ENCODE assay signal across 1 cellular context in the genomic region with DNA sequence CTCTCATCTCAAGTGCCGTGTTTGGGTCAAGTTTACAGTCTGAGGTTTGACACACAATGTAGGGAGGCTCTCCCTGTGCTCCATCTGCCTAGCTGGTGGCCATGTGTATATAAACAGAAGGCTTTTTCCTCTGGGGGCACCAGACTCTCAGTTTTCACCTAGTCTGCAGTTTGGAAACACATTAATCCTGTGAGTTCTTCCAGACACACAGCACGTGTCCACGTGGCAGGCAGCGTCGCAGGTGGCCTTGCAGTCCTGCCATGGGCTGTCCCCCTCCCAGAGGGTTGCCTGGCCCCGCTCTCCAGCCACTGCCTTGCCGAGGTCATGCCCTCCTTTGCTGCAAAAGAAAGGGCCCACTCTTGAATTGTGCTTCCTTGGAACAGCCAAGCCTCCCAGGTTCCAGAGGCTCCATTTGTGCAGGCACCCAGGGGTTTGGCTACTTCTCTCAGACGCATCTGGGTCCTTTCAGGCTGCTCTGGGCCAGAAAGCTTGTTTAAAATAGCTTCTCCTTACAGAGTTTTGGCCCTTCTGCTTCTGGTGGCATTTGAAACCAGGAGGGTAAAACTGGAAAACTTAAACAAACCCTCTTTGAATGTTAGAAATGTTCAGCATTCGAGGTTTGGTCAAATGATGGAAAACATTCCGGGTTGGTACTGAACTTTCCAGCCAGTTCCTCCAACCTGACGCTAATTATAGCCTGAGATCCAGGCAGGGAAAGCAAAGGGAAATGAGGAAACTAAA.
TF ChIP-seq lines count a peak whose summit lies in the region.

No MANE protein-coding gene starts in this region.

TF ChIP-seq in HepG2, 621 proteins besides CTCF, POLR2A, EP300 and RAD21 (continued from another document):
- TF ChIP-seq, protein P1, sequence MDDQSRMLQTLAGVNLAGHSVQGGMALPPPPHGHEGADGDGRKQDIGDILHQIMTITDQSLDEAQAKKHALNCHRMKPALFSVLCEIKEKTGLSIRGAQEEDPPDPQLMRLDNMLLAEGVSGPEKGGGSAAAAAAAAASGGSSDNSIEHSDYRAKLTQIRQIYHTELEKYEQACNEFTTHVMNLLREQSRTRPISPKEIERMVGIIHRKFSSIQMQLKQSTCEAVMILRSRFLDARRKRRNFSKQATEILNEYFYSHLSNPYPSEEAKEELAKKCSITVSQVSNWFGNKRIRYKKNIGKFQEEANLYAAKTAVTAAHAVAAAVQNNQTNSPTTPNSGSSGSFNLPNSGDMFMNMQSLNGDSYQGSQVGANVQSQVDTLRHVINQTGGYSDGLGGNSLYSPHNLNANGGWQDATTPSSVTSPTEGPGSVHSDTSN (CRISPR knock-in tag; IDR thresholded peaks at IDR 0.05; ENCODE audit: borderline replicate concordance), result no peak
- TF ChIP-seq KDM5B (CRISPR knock-in tag; IDR thresholded peaks at IDR 0.05; ENCODE audit: borderline replicate concordance) (peak; percentile 32; the same call in 1 of the 2 replicates), ZNF607 (CRISPR knock-in tag; IDR thresholded peaks at IDR 0.05; ENCODE audit: borderline replicate concordance) (0 out of 2 replicates have a peak, but pooled peaks have one; percentile 58), MZF1 (CRISPR knock-in tag; IDR thresholded peaks at IDR 0.05; ENCODE audit: borderline replicate concordance) (no peak), KLF6 (CRISPR knock-in tag; IDR thresholded peaks at IDR 0.05) (peak; percentile 67; the same call in 1 of the 2 replicates), ETV5 (CRISPR knock-in tag; IDR thresholded peaks at IDR 0.05; ENCODE audit: borderline replicate concordance) (no peak), HNF4A (CRISPR knock-in tag; IDR thresholded peaks at IDR 0.05) (0 out of 2 replicates have a peak, but pooled peaks have one; percentile 10), ZNF296 (CRISPR knock-in tag; conservative IDR thresholded peaks at IDR 0.05) (no peak), GFI1 (CRISPR knock-in tag; IDR thresholded peaks at IDR 0.05; ENCODE audit: borderline replicate concordance) (no peak), RFX3 (CRISPR knock-in tag; IDR thresholded peaks at IDR 0.05) (no peak), XRCC5 (optimal IDR thresholded peaks at IDR 0.05; ENCODE audit: low read length) (no peak), SAP130 (CRISPR knock-in tag; IDR thresholded peaks at IDR 0.05; ENCODE audit: low read depth) (0 out of 2 replicates have a peak, but pooled peaks have one; percentile 33), FOXK2 (IDR thresholded peaks at IDR 0.05) (no peak), ZNF703 (CRISPR knock-in tag; IDR thresholded peaks at IDR 0.05; ENCODE audit: borderline replicate concordance) (0 out of 2 replicates have a peak, but pooled peaks have one; percentile 54), RARA (CRISPR knock-in tag; IDR thresholded peaks at IDR 0.05) (peak; percentile 57)
- TF ChIP-seq, protein P2, sequence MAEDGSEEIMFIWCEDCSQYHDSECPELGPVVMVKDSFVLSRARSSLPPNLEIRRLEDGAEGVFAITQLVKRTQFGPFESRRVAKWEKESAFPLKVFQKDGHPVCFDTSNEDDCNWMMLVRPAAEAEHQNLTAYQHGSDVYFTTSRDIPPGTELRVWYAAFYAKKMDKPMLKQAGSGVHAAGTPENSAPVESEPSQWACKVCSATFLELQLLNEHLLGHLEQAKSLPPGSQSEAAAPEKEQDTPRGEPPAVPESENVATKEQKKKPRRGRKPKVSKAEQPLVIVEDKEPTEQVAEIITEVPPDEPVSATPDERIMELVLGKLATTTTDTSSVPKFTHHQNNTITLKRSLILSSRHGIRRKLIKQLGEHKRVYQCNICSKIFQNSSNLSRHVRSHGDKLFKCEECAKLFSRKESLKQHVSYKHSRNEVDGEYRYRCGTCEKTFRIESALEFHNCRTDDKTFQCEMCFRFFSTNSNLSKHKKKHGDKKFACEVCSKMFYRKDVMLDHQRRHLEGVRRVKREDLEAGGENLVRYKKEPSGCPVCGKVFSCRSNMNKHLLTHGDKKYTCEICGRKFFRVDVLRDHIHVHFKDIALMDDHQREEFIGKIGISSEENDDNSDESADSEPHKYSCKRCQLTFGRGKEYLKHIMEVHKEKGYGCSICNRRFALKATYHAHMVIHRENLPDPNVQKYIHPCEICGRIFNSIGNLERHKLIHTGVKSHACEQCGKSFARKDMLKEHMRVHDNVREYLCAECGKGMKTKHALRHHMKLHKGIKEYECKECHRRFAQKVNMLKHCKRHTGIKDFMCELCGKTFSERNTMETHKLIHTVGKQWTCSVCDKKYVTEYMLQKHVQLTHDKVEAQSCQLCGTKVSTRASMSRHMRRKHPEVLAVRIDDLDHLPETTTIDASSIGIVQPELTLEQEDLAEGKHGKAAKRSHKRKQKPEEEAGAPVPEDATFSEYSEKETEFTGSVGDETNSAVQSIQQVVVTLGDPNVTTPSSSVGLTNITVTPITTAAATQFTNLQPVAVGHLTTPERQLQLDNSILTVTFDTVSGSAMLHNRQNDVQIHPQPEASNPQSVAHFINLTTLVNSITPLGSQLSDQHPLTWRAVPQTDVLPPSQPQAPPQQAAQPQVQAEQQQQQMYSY (CRISPR knock-in tag; IDR thresholded peaks at IDR 0.05), result no peak
- TF ChIP-seq, protein P3, sequence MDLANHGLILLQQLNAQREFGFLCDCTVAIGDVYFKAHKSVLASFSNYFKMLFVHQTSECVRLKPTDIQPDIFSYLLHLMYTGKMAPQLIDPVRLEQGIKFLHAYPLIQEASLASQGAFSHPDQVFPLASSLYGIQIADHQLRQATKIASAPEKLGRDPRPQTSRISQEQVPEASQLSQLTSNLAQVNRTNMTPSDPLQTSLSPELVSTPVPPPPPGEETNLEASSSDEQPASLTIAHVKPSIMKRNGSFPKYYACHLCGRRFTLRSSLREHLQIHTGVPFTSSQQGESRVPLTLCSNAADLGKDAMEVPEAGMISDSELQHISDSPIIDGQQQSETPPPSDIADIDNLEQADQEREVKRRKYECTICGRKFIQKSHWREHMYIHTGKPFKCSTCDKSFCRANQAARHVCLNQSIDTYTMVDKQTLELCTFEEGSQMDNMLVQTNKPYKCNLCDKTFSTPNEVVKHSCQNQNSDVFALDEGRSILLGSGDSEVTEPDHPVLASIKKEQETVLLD (CRISPR knock-in tag; IDR thresholded peaks at IDR 0.05; ENCODE audit: low read depth), result no peak
